In genomic region chrX:120195786-120196185, GRCh38 we compare ENCODE assay signal across 7 cellular contexts. TPM values are rescaled to one million over a fixed set of nuclear protein-coding genes. Genes with fewer than 3 reads are reported as not detected.
"Had no signal": no experiment of that assay in that cellular context is flagged by ENCODE, and none has a peak within 500 bp of the region (broad histone marks: within the 10 kb centered on the region; RNA-seq: fewer than 3 reads in every experiment).

No MANE protein-coding gene starts in this region.

RNA-seq across cellular contexts. Expression of gene RHOXF2, which starts 37.4 kb away (rescaled TPM):
- total RNA-seq: GM23338, H4, H7, HepG2, HFFc6, HT1080 had no signal
- polyA plus RNA-seq: HepG2, IgD-negative memory B cell had no signal
